In genomic region chr10:102132193-102132562, GRCh38 we compare ENCODE assay signal across 8 cellular contexts. TPM values are rescaled to one million over a fixed set of nuclear protein-coding genes. Genes with fewer than 3 reads are reported as not detected.
DNase-seq lines count a peak whose midpoint lies in the region; ATAC-seq and TF ChIP-seq lines count a peak whose summit lies in the region.

No MANE protein-coding gene starts in this region.

- 23 to 30% (median 27%) methylated on average over 8 of the region's 8 CpGs for WGBS in spleen, 5 donors

- no peak overlapping the region for H3K9ac ChIP-seq in iPS-15b (ENCODE audit: low read depth, low read length)

- H3K27me3 ChIP-seq in iPS-15b (ENCODE audit: control insufficient read depth, insufficient read depth, low read length) (no peaks in the 10 kb centered on the region), spleen (replicated peaks in 1 of 7) (no peaks in the 10 kb centered on the region)

- H3K4me3 Mint-ChIP-seq in activated CD8-positive, alpha-beta T cell treated with anti-CD3 and anti-CD28 coated beads, Interleukin-2, amount 10 ng/mL, durations not matched to agents 7 days and 5 days, result peak overlapping the region; percentile 97

- H3K4me1 ChIP-seq in iPS-15b (ENCODE audit: control insufficient read depth, insufficient read depth, low read length) (peaks cover 10% of the 10 kb centered on the region), spleen (peaks cover 14 to 47% (median 40%) of the 10 kb centered on the region in 6 donors)

- TF ChIP-seq CTCF in spleen (IDR thresholded peaks at IDR 0.05 in 8 of 11, conservative IDR thresholded peaks at IDR 0.05 in 3 of 11) (no peak), GM10266 (IDR thresholded peaks at IDR 0.05; ENCODE audit: control insufficient read depth, insufficient read depth, low read depth, missing control alignments) (no peak)

- CTCF ChIA-PET in activated CD8-positive, alpha-beta T cell treated with anti-CD3 and anti-CD28 coated beads, Interleukin-2, amount 10 ng/mL, durations not matched to agents 7 days and 5 days (lab: Charles Lee), result interaction anchor here (0.9 to 3.0 kb wide), 14 partner anchors 10 to 317 kb away, joined by 3 to 39 read pairs (median 7); partner anchors contain the start of genes ELOVL3, LDB1 and NOLC1

- H3K9me3 ChIP-seq in iPS-15b (ENCODE audit: control insufficient read depth, insufficient read depth, low read length) (no peaks in the 10 kb centered on the region), spleen (no peaks in the 10 kb centered on the region)

- H3K27me3 Mint-ChIP-seq in activated CD8-positive, alpha-beta T cell treated with anti-CD3 and anti-CD28 coated beads, Interleukin-2, amount 10 ng/mL, durations not matched to agents 7 days and 5 days (ENCODE audit: low read depth), result no peaks in the 10 kb centered on the region

- peak; percentile 0 for ATAC-seq in HG03571 (IDR thresholded peaks at IDR 0.05; ENCODE audit: unreplicated experiment)
- no peak for ATAC-seq in activated CD8-positive, alpha-beta T cell treated with anti-CD3 and anti-CD28 coated beads, Interleukin-2, amount 10 ng/mL, durations not matched to agents 7 days and 5 days
- ATAC-seq in HG03045 (IDR thresholded peaks at IDR 0.05; ENCODE audit: unreplicated experiment), result no peak

- POLR2A ChIA-PET in activated CD8-positive, alpha-beta T cell treated with anti-CD3 and anti-CD28 coated beads, Interleukin-2, amount 10 ng/mL, durations not matched to agents 7 days and 5 days (lab: Charles Lee), result interaction anchor here (0.6 to 1.6 kb wide), 6 partner anchors 9 to 266 kb away, joined by 3 to 9 read pairs (median 4); partner anchors contain the start of genes LDB1 and NOLC1

- peak overlapping the region; percentile 96 for H3K27ac Mint-ChIP-seq in activated CD8-positive, alpha-beta T cell treated with anti-CD3 and anti-CD28 coated beads, Interleukin-2, amount 10 ng/mL, durations not matched to agents 7 days and 5 days

- TF ChIP-seq POLR2A in spleen (IDR thresholded peaks at IDR 0.05), result no peak

- no peak for DNase-seq in activated CD8-positive, alpha-beta T cell treated with anti-CD3 and anti-CD28 coated beads, Interleukin-2, amount 10 ng/mL, durations not matched to agents 7 days and 5 days
- DNase-seq in spleen (no peak), NCI-H748 treated with DMSO at 0.1 percent for 48 hours (lab: John Stamatoyannopoulos, UW) (no peak), GM10266 (ENCODE audit: extremely low spot score) (no peak), RKO (ENCODE audit: low spot score) (no peak)

- peaks cover 11% of the 10 kb centered on the region for H3K36me3 ChIP-seq in iPS-15b (ENCODE audit: control insufficient read depth, insufficient read depth, low read length)
- peaks cover 0 to under 1% (median 0%) of the 10 kb centered on the region in 6 donors for H3K36me3 ChIP-seq in spleen

- H3K4me1 Mint-ChIP-seq in activated CD8-positive, alpha-beta T cell treated with anti-CD3 and anti-CD28 coated beads, Interleukin-2, amount 10 ng/mL, durations not matched to agents 7 days and 5 days (ENCODE audit: low read depth), result peaks cover 33% of the 10 kb centered on the region

- intact Hi-C loops in spleen (cut with DNase I; ENCODE audit: low total_unique reads), result no loop called here

- no peaks in the 10 kb centered on the region for H3K9me3 Mint-ChIP-seq in activated CD8-positive, alpha-beta T cell treated with anti-CD3 and anti-CD28 coated beads, Interleukin-2, amount 10 ng/mL, durations not matched to agents 7 days and 5 days (ENCODE audit: insufficient read depth)

- H3K4me3 ChIP-seq in iPS-15b (ENCODE audit: low read depth, low read length) (peak overlapping the region; percentile 99), spleen (peak overlapping the region; percentile 90 to 100 (median 98))

- H3K27ac ChIP-seq in spleen, result peak overlapping the region; percentile 86 to 93 (median 92)

- peaks cover 22% of the 10 kb centered on the region for H3K36me3 Mint-ChIP-seq in activated CD8-positive, alpha-beta T cell treated with anti-CD3 and anti-CD28 coated beads, Interleukin-2, amount 10 ng/mL, durations not matched to agents 7 days and 5 days (ENCODE audit: low read depth)

RNA-seq across cellular contexts. Expression of gene PPRC1, which starts 0.7 kb away (rescaled TPM):
- 10 to 100 TPM; 56.5 to 58.9 TPM for total RNA-seq in activated CD8-positive, alpha-beta T cell treated with anti-CD3 and anti-CD28 coated beads, Interleukin-2, amount 10 ng/mL, durations not matched to agents 7 days and 5 days
- 10 to 100 TPM; 22.3 to 52.5 (median 30.9) TPM for total RNA-seq in spleen
- 10 to 100 TPM; 12.1 to 22.0 (median 15.4) TPM for polyA plus RNA-seq in spleen

RNA-seq across cellular contexts. Expression of gene LDB1, which starts 12.0 kb away (rescaled TPM):
- total RNA-seq in activated CD8-positive, alpha-beta T cell treated with anti-CD3 and anti-CD28 coated beads, Interleukin-2, amount 10 ng/mL, durations not matched to agents 7 days and 5 days, result 10 to 100 TPM; 83.6 to 87.1 TPM
- 10 to 100 TPM; 59.3 to 89.9 (median 71.1) TPM for total RNA-seq in spleen
- 10 to 100 TPM; 22.5 to 50.2 (median 25.4) TPM for polyA plus RNA-seq in spleen

RNA-seq across cellular contexts. Expression of gene NOLC1, which starts 20.0 kb away (rescaled TPM):
- 10 to 100 TPM; 94.1 to 95.3 TPM for total RNA-seq in activated CD8-positive, alpha-beta T cell treated with anti-CD3 and anti-CD28 coated beads, Interleukin-2, amount 10 ng/mL, durations not matched to agents 7 days and 5 days
- total RNA-seq in spleen, result 10 to 100 TPM; 37.2 to 60.0 (median 42.3) TPM
- 10 to 100 TPM; 24.6 to 36.1 (median 34.8) TPM for polyA plus RNA-seq in spleen
